ENCODE assay signal across 15 cellular contexts in the genomic region with DNA sequence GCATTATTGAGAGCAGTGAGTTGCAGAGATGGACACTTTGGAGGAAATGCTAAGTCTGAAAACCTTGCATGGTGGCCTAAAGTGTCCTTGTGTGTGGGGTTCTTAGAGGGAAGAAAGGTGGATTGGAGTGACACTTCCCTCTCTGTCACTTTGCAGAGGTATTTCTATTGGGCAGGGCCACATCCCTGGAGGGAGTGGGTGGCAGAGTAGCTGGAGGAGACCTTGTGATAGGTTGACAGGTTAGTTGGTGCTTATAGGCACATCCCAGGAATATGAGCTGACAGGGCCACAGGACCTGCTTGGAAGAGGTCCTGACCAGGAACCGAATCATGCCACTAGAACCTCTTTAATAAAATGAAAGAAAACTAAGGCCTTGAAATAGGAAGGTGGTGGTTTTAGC. TPM values are rescaled to one million over a fixed set of nuclear protein-coding genes. Genes with fewer than 3 reads are reported as not detected.
DNase-seq lines count a peak whose midpoint lies in the region; ATAC-seq and TF ChIP-seq lines count a peak whose summit lies in the region.
"Had no signal": no experiment of that assay in that cellular context is flagged by ENCODE, and none has a peak within 500 bp of the region (broad histone marks: within the 10 kb centered on the region; RNA-seq: fewer than 3 reads in every experiment).

No MANE protein-coding gene starts in this region.

- TF ChIP-seq CTCF in brain (conservative IDR thresholded peaks at IDR 0.05) (no peak), nephron (IDR thresholded peaks at IDR 0.05; ENCODE audit: unreplicated experiment in 3 of 3) (no peak), thyroid gland (IDR thresholded peaks at IDR 0.05) (no peak)

- H3K27ac Mint-ChIP-seq in brain = peak overlapping the region in 3 of 5 experiments; percentile 85 to 97 (median 88)
- H3K27ac Mint-ChIP-seq in nephron = peak overlapping the region in 1 of 3 experiments; percentile 88
- H3K27ac Mint-ChIP-seq: CD8-positive, alpha-beta memory T cell; HFFc6; stimulated activated naive CD8-positive, alpha-beta T cell treated with anti-CD3 and anti-CD28 coated beads, Interleukin-15, Interleukin-2, amounts not matched to agents 100 ng/mL and 50 ng/mL, for 24 hours; T-helper 17 cell had no signal

- no peak for ATAC-seq in HG03039 (IDR thresholded peaks at IDR 0.05; ENCODE audit: unreplicated experiment)
- ATAC-seq: T-helper 17 cell had no signal

- no peaks in the 10 kb centered on the region for H3K36me3 ChIP-seq in thyroid gland

- peak overlapping the region; percentile 31 to 86 (median 63) for H3K27ac ChIP-seq in thyroid gland

- H3K4me1 Mint-ChIP-seq in brain (peaks cover 9% of the 10 kb centered on the region), nephron (peaks cover 3% of the 10 kb centered on the region)

- H3K4me1 ChIP-seq in thyroid gland = peaks cover 25 to 51% of the 10 kb centered on the region in 2 donors

- WGBS in thyroid gland, 2 donors = 85 to 93% methylated on average over 1 of the region's 1 CpG

- intact Hi-C loops in thyroid gland (cut with DNase I) = loop anchor here (5.0 to 10.0 kb wide), 4 partner anchors 286 to 816 kb away; no protein-coding TSS in a partner anchor

- H3K4me3 Mint-ChIP-seq in brain (peak overlapping the region; percentile 85 to 90 (median 87)), nephron (peak overlapping the region; percentile 84 to 89 (median 88))
- H3K4me3 Mint-ChIP-seq: CD8-positive, alpha-beta memory T cell; stimulated activated naive CD8-positive, alpha-beta T cell treated with anti-CD3 and anti-CD28 coated beads, Interleukin-15, Interleukin-2, amounts not matched to agents 100 ng/mL and 50 ng/mL, for 24 hours; T-helper 17 cell had no signal

- TF ChIP-seq POLR2A in thyroid gland (IDR thresholded peaks at IDR 0.05) = no peak

- H3K36me3 Mint-ChIP-seq in brain (no peaks in the 10 kb centered on the region), nephron (ENCODE audit: low read depth) (peaks cover 10% of the 10 kb centered on the region)
- H3K36me3 Mint-ChIP-seq: CD8-positive, alpha-beta memory T cell had no signal

- no peak overlapping the region for H3K4me3 ChIP-seq in thyroid gland (replicated peaks in 1 of 3)

- peak; percentile 57 for DNase-seq in NCI-H510A treated with DMSO at 0.1 percent for 48 hours (lab: John Stamatoyannopoulos, UW)
- DNase-seq in NCI-H510A (lab: John Stamatoyannopoulos, UW) = no peak
- no peak for DNase-seq in thyroid gland
- no peak for DNase-seq in MV-4-11 (lab: John Stamatoyannopoulos, UW)
- no peak for DNase-seq in iPS-NIHi7 (ENCODE audit: extremely low spot score)
- DNase-seq: activated CD4-positive, CD25-positive, alpha-beta regulatory T cell; activated naive CD4-positive, alpha-beta T cell; CD8-positive, alpha-beta memory T cell; effector CD4-positive, alpha-beta T cell; T-helper 17 cell had no signal

- H3K27me3 ChIP-seq in thyroid gland = no peaks in the 10 kb centered on the region

- H3K9me3 Mint-ChIP-seq in brain (peaks cover 0 to 5% (median 0%) of the 10 kb centered on the region in 5 experiments), nephron (no peaks in the 10 kb centered on the region)
- H3K9me3 Mint-ChIP-seq: CD8-positive, alpha-beta memory T cell; HFFc6; stimulated activated naive CD8-positive, alpha-beta T cell treated with anti-CD3 and anti-CD28 coated beads, Interleukin-15, Interleukin-2, amounts not matched to agents 100 ng/mL and 50 ng/mL, for 24 hours had no signal

- H3K27me3 Mint-ChIP-seq in brain (peaks cover 4% of the 10 kb centered on the region), nephron (ENCODE audit: low read depth) (no peaks in the 10 kb centered on the region)

- no peaks in the 10 kb centered on the region for H3K9me3 ChIP-seq in thyroid gland

RNA-seq across cellular contexts. Expression of gene IGFBP5, which starts 1.0 kb away (rescaled TPM):
- 769 TPM for polyA plus RNA-seq in brain (ENCODE audit: insufficient read depth, low read depth, low replicate concordance)
- total RNA-seq in thyroid gland = 1,000 to 10,000 TPM in 1 of 4 donors, 100 to 1,000 TPM in 3; 704 to 1,519 (median 952) TPM
- total RNA-seq: CD8-positive, alpha-beta memory T cell; T-helper 17 cell had no signal
- polyA plus RNA-seq: CD8-positive, alpha-beta memory T cell had no signal
